ENCODE assay signal across 1 cellular context in genomic region chr6:121660277-121660676, GRCh38.
TF ChIP-seq lines count a peak whose summit lies in the region.

No MANE protein-coding gene starts in this region.

TF ChIP-seq in HCT116, 20 proteins besides CTCF, POLR2A, EP300 and RAD21 (continued from another document):
- no peak for TF ChIP-seq ZBTB33 (IDR thresholded peaks at IDR 0.05; ENCODE audit: extremely low read depth, insufficient replicate concordance, low read length)
- TF ChIP-seq REST (IDR thresholded peaks at IDR 0.05; ENCODE audit: low read depth), result no peak
- TF ChIP-seq MAX (IDR thresholded peaks at IDR 0.05), result no peak
- no peak for TF ChIP-seq YY1 (IDR thresholded peaks at IDR 0.05; ENCODE audit: extremely low read depth, insufficient replicate concordance, low read depth, low read length)
